In the genomic region with DNA sequence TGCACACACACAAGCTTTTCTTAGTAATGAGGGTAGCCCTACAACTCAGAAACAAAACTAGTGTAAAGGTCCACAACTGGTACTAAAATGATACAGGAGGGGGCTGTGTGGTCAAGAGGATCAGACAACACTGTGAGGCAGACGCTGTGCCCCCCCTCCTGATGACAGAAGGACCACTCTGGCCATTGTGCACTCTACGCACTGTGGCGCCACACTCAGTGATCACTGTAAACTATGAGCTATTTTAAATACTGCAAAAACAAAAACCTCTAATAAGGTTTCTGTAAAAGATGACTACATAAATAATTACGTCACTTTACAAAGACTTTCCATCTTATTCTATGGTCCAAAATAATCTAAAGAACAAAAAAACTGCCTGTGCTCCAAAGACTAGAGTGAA, we compare ENCODE assay signal across 30 cellular contexts.
"Had no signal": no experiment of that assay in that cellular context is flagged by ENCODE, and none has a peak within 500 bp of the region (broad histone marks: within the 10 kb centered on the region; RNA-seq: fewer than 3 reads in every experiment).

No MANE protein-coding gene starts in this region.

- H3K27ac ChIP-seq: brain microvascular endothelial cell, Peyer's patch, WERI-Rb-1 had no signal

- H3K36me3 ChIP-seq: brain microvascular endothelial cell, MG63, Peyer's patch had no signal

- DNase-seq: activated CD4-positive, alpha-beta memory T cell treated with anti-CD3 and anti-CD28 coated beads, Interleukin-2, amount 10 ng/mL, durations not matched to agents 7 days and 5 days; activated CD4-positive, alpha-beta T cell treated with anti-CD3 and anti-CD28 coated beads for 1 hour; activated CD4-positive, alpha-beta T cell treated with anti-CD3 and anti-CD28 coated beads for 48 hours; activated CD4-positive, CD25-positive, alpha-beta regulatory T cell; activated CD8-positive, alpha-beta memory T cell treated with anti-CD3 and anti-CD28 coated beads for 24 hours; activated CD8-positive, alpha-beta memory T cell treated with anti-CD3 and anti-CD28 coated beads, Interleukin-2, amount 10 ng/mL, durations not matched to agents 7 days and 5 days; activated effector memory CD4-positive, alpha-beta T cell treated with Interleukin-2 at 50 U/mL for 16 hours; activated naive CD4-positive, alpha-beta T cell treated with anti-CD3 and anti-CD28 coated beads, Interleukin-2, amount 10 ng/mL, durations not matched to agents 7 days and 5 days; activated naive CD8-positive, alpha-beta T cell treated with anti-CD3 and anti-CD28 coated beads, Interleukin-2, amount 50 U/mL, for 24 hours; activated T-cell treated with anti-CD3 and anti-CD28 coated beads, Interleukin-2, amount 50 U/mL, for 48 hours; anterior cingulate cortex; brain microvascular endothelial cell; central memory CD4-positive, alpha-beta T cell; Kasumi-1; KG1; MG63; NCI-H1048; NCI-H1105 treated with DMSO at 0.1 percent for 48 hours; NCI-H1436 treated with DMSO at 0.1 percent for 48 hours; NCI-H1694 treated with DMSO at 0.1 percent for 48 hours; NCI-H345; NCI-H524 treated with DMSO at 0.1 percent for 48 hours; Peyer's patch; RPMI8226; SIG-M5; SW 1271; T-helper 1 cell; T-helper 2 cell; T-helper 9 cell; WERI-Rb-1 had no signal

- ATAC-seq: activated CD8-positive, alpha-beta memory T cell treated with anti-CD3 and anti-CD28 coated beads, Interleukin-2, amount 10 ng/mL, durations not matched to agents 7 days and 5 days; activated naive CD8-positive, alpha-beta T cell treated with anti-CD3 and anti-CD28 coated beads, Interleukin-2, amount 50 U/mL, for 24 hours had no signal

- H3K9me3 ChIP-seq: MG63, Peyer's patch had no signal

- H3K4me3 ChIP-seq: MG63, Peyer's patch had no signal

- H3K4me1 ChIP-seq: Peyer's patch had no signal

- H3K27me3 ChIP-seq: brain microvascular endothelial cell, MG63, Peyer's patch had no signal
